In genomic region chr14:21215130-21215878, GRCh38 we compare ENCODE assay signal across 15 cellular contexts. TPM values are rescaled to one million over a fixed set of nuclear protein-coding genes. Genes with fewer than 3 reads are reported as not detected.
DNase-seq lines count a peak whose midpoint lies in the region; ATAC-seq and TF ChIP-seq lines count a peak whose summit lies in the region.
"Had no signal": no experiment of that assay in that cellular context is flagged by ENCODE, and none has a peak within 500 bp of the region (broad histone marks: within the 10 kb centered on the region; RNA-seq: fewer than 3 reads in every experiment).

No MANE protein-coding gene starts in this region.

- H3K4me3 ChIP-seq in cardiac muscle cell (no peak overlapping the region), heart left ventricle (no peak overlapping the region), Karpas-422 (ENCODE audit: low read length) (no peak overlapping the region)
- H3K4me3 ChIP-seq: left ventricle myocardium inferior, suprapubic skin had no signal

- TF ChIP-seq CTCF in cardiac muscle cell (IDR thresholded peaks at IDR 0.05; ENCODE audit: low read depth, low read length) (no peak), heart left ventricle (IDR thresholded peaks at IDR 0.05) (no peak), foreskin keratinocyte (conservative IDR thresholded peaks at IDR 0.05) (no peak)

- H3K4me1 Mint-ChIP-seq in activated T-helper 1 cell treated with anti-CD3 and anti-CD28 coated beads, Interleukin-12 subunit alpha, Interleukin-12 subunit beta, Interleukin-2, Interleukin-4 antibody, amounts not matched to agents 30 ng/mL and 10 ng/mL and 1 ng/mL, durations not matched to agents 14 hours and 24 hours and 36 hours (ENCODE audit: low read depth), result peaks cover 56% of the 10 kb centered on the region
- peaks cover 34 to 54% of the 10 kb centered on the region in 2 donors for H3K4me1 Mint-ChIP-seq in stimulated activated naive B cell treated with anti-CD40 and anti-IgM and Interleukin-4, amounts not matched to agents 10 μg/mL and 1 μg/mL and 100 μg/mL, for 72 hours

- no peaks in the 10 kb centered on the region for H3K27me3 Mint-ChIP-seq in activated T-helper 1 cell treated with anti-CD3 and anti-CD28 coated beads, Interleukin-12 subunit alpha, Interleukin-12 subunit beta, Interleukin-2, Interleukin-4 antibody, amounts not matched to agents 30 ng/mL and 10 ng/mL and 1 ng/mL, durations not matched to agents 14 hours and 24 hours and 36 hours (ENCODE audit: insufficient read depth)
- H3K27me3 Mint-ChIP-seq in stimulated activated naive B cell treated with anti-CD40 and anti-IgM and Interleukin-4, amounts not matched to agents 10 μg/mL and 1 μg/mL and 100 μg/mL, for 72 hours, result no peaks in the 10 kb centered on the region

- no peak overlapping the region for H3K9ac ChIP-seq in Karpas-422 (ENCODE audit: low read length)

- H2AFZ ChIP-seq in Karpas-422 (ENCODE audit: low read length), result no peak overlapping the region

- TF ChIP-seq POLR2A in heart left ventricle (IDR thresholded peaks at IDR 0.05), result no peak

- no peaks in the 10 kb centered on the region for H3K9me2 ChIP-seq in Karpas-422 (replicated peaks; ENCODE audit: insufficient read depth, low read length)

- H3K9me3 ChIP-seq in cardiac muscle cell (ENCODE audit: low read depth) (no peaks in the 10 kb centered on the region), heart left ventricle (no peaks in the 10 kb centered on the region), Karpas-422 (ENCODE audit: low read length) (no peaks in the 10 kb centered on the region)
- H3K9me3 ChIP-seq: left ventricle myocardium inferior, suprapubic skin had no signal

- H4K20me1 ChIP-seq in Karpas-422 (ENCODE audit: insufficient read depth, low read depth, low read length), result peaks cover 88% of the 10 kb centered on the region

- H3K9me3 Mint-ChIP-seq in activated T-helper 1 cell treated with anti-CD3 and anti-CD28 coated beads, Interleukin-12 subunit alpha, Interleukin-12 subunit beta, Interleukin-2, Interleukin-4 antibody, amounts not matched to agents 30 ng/mL and 10 ng/mL and 1 ng/mL, durations not matched to agents 14 hours and 24 hours and 36 hours, result no peaks in the 10 kb centered on the region
- H3K9me3 Mint-ChIP-seq in stimulated activated naive B cell treated with anti-CD40 and anti-IgM and Interleukin-4, amounts not matched to agents 10 μg/mL and 1 μg/mL and 100 μg/mL, for 72 hours, result no peaks in the 10 kb centered on the region

- H3K36me3 Mint-ChIP-seq in activated T-helper 1 cell treated with anti-CD3 and anti-CD28 coated beads, Interleukin-12 subunit alpha, Interleukin-12 subunit beta, Interleukin-2, Interleukin-4 antibody, amounts not matched to agents 30 ng/mL and 10 ng/mL and 1 ng/mL, durations not matched to agents 14 hours and 24 hours and 36 hours (ENCODE audit: low read depth), result peaks cover 60% of the 10 kb centered on the region
- peaks cover 50 to 62% of the 10 kb centered on the region in 2 donors for H3K36me3 Mint-ChIP-seq in stimulated activated naive B cell treated with anti-CD40 and anti-IgM and Interleukin-4, amounts not matched to agents 10 μg/mL and 1 μg/mL and 100 μg/mL, for 72 hours

- ATAC-seq in heart left ventricle (no peak), foreskin keratinocyte (peak; percentile 64), GM19467 (IDR thresholded peaks at IDR 0.05; ENCODE audit: unreplicated experiment) (no peak), HG03521 (IDR thresholded peaks at IDR 0.05; ENCODE audit: unreplicated experiment) (no peak)
- peak; percentile 80 to 84 for ATAC-seq in stimulated activated naive B cell treated with anti-CD40 and anti-IgM and Interleukin-4, amounts not matched to agents 10 μg/mL and 1 μg/mL and 100 μg/mL, for 72 hours (replicated peaks)

- peaks cover 66% of the 10 kb centered on the region for H3K36me3 ChIP-seq in cardiac muscle cell
- peaks cover 0 to 100% (median 93%) of the 10 kb centered on the region in 9 donors for H3K36me3 ChIP-seq in heart left ventricle
- peaks cover 85% of the 10 kb centered on the region for H3K36me3 ChIP-seq in Karpas-422 (ENCODE audit: insufficient read depth, low read length)

- H3K79me2 ChIP-seq in Karpas-422 (ENCODE audit: low read length), result peaks cover 66% of the 10 kb centered on the region

- 84 to 88% (median 84%) methylated on average over 8 of the region's 8 CpGs for WGBS in heart left ventricle, 4 donors

- intact Hi-C loops in heart left ventricle (cut with DNase I), result no loop called here
- intact Hi-C loops in activated T-helper 1 cell treated with anti-CD3 and anti-CD28 coated beads, Interleukin-12 subunit alpha, Interleukin-12 subunit beta, Interleukin-2, Interleukin-4 antibody, amounts not matched to agents 30 ng/mL and 10 ng/mL and 1 ng/mL, durations not matched to agents 14 hours and 24 hours and 36 hours (cut with micrococcal nuclease), result loop anchor here (2.0 to 5.0 kb wide), 2 partner anchors 15 to 47 kb away; no protein-coding TSS in a partner anchor

- H3K4me2 ChIP-seq in Karpas-422 (ENCODE audit: low read depth, low read length, poor library complexity, severe bottlenecking), result no peak overlapping the region

- peak overlapping the region; percentile 49 for H3K4me3 Mint-ChIP-seq in activated T-helper 1 cell treated with anti-CD3 and anti-CD28 coated beads, Interleukin-12 subunit alpha, Interleukin-12 subunit beta, Interleukin-2, Interleukin-4 antibody, amounts not matched to agents 30 ng/mL and 10 ng/mL and 1 ng/mL, durations not matched to agents 14 hours and 24 hours and 36 hours
- peak overlapping the region; percentile 63 to 77 for H3K4me3 Mint-ChIP-seq in stimulated activated naive B cell treated with anti-CD40 and anti-IgM and Interleukin-4, amounts not matched to agents 10 μg/mL and 1 μg/mL and 100 μg/mL, for 72 hours

- H3K27ac ChIP-seq in cardiac muscle cell (peak overlapping the region; percentile 29), heart left ventricle (no peak overlapping the region), foreskin keratinocyte (no peak overlapping the region), Karpas-422 (ENCODE audit: low read length) (no peak overlapping the region)
- H3K27ac ChIP-seq: left ventricle myocardium inferior, suprapubic skin had no signal

- H3K27me3 ChIP-seq in cardiac muscle cell (no peaks in the 10 kb centered on the region), heart left ventricle (no peaks in the 10 kb centered on the region), foreskin keratinocyte (no peaks in the 10 kb centered on the region), Karpas-422 (ENCODE audit: low read length) (no peaks in the 10 kb centered on the region)
- H3K27me3 ChIP-seq: suprapubic skin had no signal

- DNase-seq in cardiac muscle cell (ENCODE audit: low read depth in 1 of 2, low spot score in 1 of 2) (no peak), heart left ventricle (no peak), foreskin keratinocyte (peak; percentile 54 to 66), Karpas-422 (no peak)
- DNase-seq in activated T-helper 1 cell treated with anti-CD3 and anti-CD28 coated beads, Interleukin-12 subunit alpha, Interleukin-12 subunit beta, Interleukin-2, Interleukin-4 antibody, amounts not matched to agents 30 ng/mL and 10 ng/mL and 1 ng/mL, durations not matched to agents 14 hours and 24 hours and 36 hours (ENCODE audit: low spot score), result no peak
- no peak for DNase-seq in stimulated activated naive B cell treated with anti-CD40 and anti-IgM and Interleukin-4, amounts not matched to agents 10 μg/mL and 1 μg/mL and 100 μg/mL, for 72 hours
- DNase-seq: activated gamma-delta T cell treated with Interleukin-2 at 50 U/mL for 16 hours; effector CD8-positive, alpha-beta T cell; left ventricle myocardium inferior; NCI-H1105 treated with DMSO at 0.1 percent for 48 hours; retina had no signal

- H3K27ac Mint-ChIP-seq in activated T-helper 1 cell treated with anti-CD3 and anti-CD28 coated beads, Interleukin-12 subunit alpha, Interleukin-12 subunit beta, Interleukin-2, Interleukin-4 antibody, amounts not matched to agents 30 ng/mL and 10 ng/mL and 1 ng/mL, durations not matched to agents 14 hours and 24 hours and 36 hours, result peak overlapping the region; percentile 84
- peak overlapping the region; percentile 94 for H3K27ac Mint-ChIP-seq in stimulated activated naive B cell treated with anti-CD40 and anti-IgM and Interleukin-4, amounts not matched to agents 10 μg/mL and 1 μg/mL and 100 μg/mL, for 72 hours

- H3K4me1 ChIP-seq in cardiac muscle cell (ENCODE audit: low read depth) (no peaks in the 10 kb centered on the region), heart left ventricle (peaks cover 0 to 58% (median 24%) of the 10 kb centered on the region in 12 donors), foreskin keratinocyte (peaks cover 41% of the 10 kb centered on the region), Karpas-422 (ENCODE audit: low read length) (peaks cover 3% of the 10 kb centered on the region; the same call in 1 of the 2 replicates)

RNA-seq across cellular contexts. Expression of gene HNRNPC, which starts 53.9 kb away (rescaled TPM):
- total RNA-seq in cardiac muscle cell, result 564 and 928 TPM in 2 replicates
- polyA plus RNA-seq in cardiac muscle cell, result 650 and 986 TPM in 2 replicates
- 100 to 1,000 TPM; 201 to 289 (median 249) TPM for total RNA-seq in heart left ventricle
- polyA plus RNA-seq in heart left ventricle, result 100 to 1,000 TPM; 255 to 389 TPM
- 958 and 976 TPM in 2 replicates for total RNA-seq in activated T-helper 1 cell treated with anti-CD3 and anti-CD28 coated beads, Interleukin-12 subunit alpha, Interleukin-12 subunit beta, Interleukin-2, Interleukin-4 antibody, amounts not matched to agents 30 ng/mL and 10 ng/mL and 1 ng/mL, durations not matched to agents 14 hours and 24 hours and 36 hours
- 736 and 756 TPM in 2 replicates for total RNA-seq in foreskin keratinocyte
- polyA plus RNA-seq in foreskin keratinocyte, result 620 and 720 TPM in 2 replicates
- total RNA-seq in Karpas-422 (2014; rRNA removed; shearing (Covaris generic); ENCODE audit: low replicate concordance), result 661 and 1,144 TPM in 2 replicates

RNA-seq across cellular contexts. Expression of gene OR5AU1, which starts 59.4 kb away (rescaled TPM):
- total RNA-seq in cardiac muscle cell (not detected in 2 replicates), heart left ventricle (not detected), foreskin keratinocyte (not detected in 2 replicates)
- polyA plus RNA-seq in cardiac muscle cell (not detected in 2 replicates), heart left ventricle (not detected), foreskin keratinocyte (not detected in 2 replicates)
- total RNA-seq in activated T-helper 1 cell treated with anti-CD3 and anti-CD28 coated beads, Interleukin-12 subunit alpha, Interleukin-12 subunit beta, Interleukin-2, Interleukin-4 antibody, amounts not matched to agents 30 ng/mL and 10 ng/mL and 1 ng/mL, durations not matched to agents 14 hours and 24 hours and 36 hours, result not detected in 2 replicates
- total RNA-seq in Karpas-422 (2014; rRNA removed; shearing (Covaris generic); ENCODE audit: low replicate concordance), result not detected in 2 replicates
- total RNA-seq: left ventricle myocardium inferior; suprapubic skin; T-helper 2 cell treated with Interferon-gamma antibody and Interleukin-4, amounts not matched to agents 100 ng/mL and 5 ng/mL, for 36 hours had no signal

Comparison
In these comparisons a context has a peak if more than half of its experiments do, and no peak if none do; other contexts are left out.
1. DNase-seq: peak in foreskin keratinocyte (2 of 2); none in cardiac muscle cell (0 of 2), heart left ventricle (0 of 5), activated T-helper 1 cell treated with anti-CD3 and anti-CD28 coated beads, Interleukin-12 subunit alpha, Interleukin-12 subunit beta, Interleukin-2, Interleukin-4 antibody, amounts not matched to agents 30 ng/mL and 10 ng/mL and 1 ng/mL, durations not matched to agents 14 hours and 24 hours and 36 hours (single experiment), stimulated activated naive B cell treated with anti-CD40 and anti-IgM and Interleukin-4, amounts not matched to agents 10 μg/mL and 1 μg/mL and 100 μg/mL, for 72 hours (single experiment) and Karpas-422 (single experiment).
2. ATAC-seq: peak in foreskin keratinocyte (single experiment) and stimulated activated naive B cell treated with anti-CD40 and anti-IgM and Interleukin-4, amounts not matched to agents 10 μg/mL and 1 μg/mL and 100 μg/mL, for 72 hours (2 of 2); none in heart left ventricle (0 of 4), GM19467 (single experiment) and HG03521 (single experiment).